Comparison of ENCODE assay signal across 18 cellular contexts in the genomic region with DNA sequence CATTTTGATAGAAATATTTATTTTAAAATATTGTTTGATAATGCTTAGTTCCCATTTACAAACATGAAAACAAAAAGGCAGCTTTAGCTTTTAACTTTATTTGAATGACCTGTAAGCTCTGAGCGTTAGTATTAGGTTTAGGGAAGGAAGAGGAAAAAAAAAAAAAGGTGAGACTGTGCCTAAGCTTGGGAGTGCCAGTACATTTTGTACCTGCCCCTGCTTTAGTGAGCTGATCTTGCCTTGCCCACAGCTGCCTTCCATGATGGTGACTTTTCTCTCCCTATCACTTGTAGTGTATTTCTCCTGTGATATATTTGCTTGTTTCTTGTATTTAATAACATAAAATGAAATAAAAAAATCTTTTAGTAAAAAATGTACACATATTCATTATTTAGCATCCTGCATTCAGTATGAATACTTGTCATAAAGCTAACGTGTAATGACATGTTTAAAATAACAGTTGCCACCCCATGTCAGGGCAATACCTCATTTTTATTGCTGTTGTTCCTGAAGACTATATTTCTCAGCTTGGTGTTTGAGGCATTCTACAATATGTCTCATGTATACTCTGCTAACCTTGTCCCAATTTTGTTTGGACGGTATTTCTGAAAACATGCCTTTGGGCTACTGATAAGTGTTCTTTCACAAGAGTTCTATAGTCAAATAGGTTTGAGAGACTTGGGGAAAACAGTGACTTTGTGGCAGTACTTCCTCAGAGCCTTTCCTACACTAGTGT.
"Had no signal": no experiment of that assay in that cellular context is flagged by ENCODE, and none has a peak within 500 bp of the region (broad histone marks: within the 10 kb centered on the region; RNA-seq: fewer than 3 reads in every experiment).

No MANE protein-coding gene starts in this region.

- H3K4me3 ChIP-seq: adrenal gland, right lobe of liver, spleen, tibial nerve had no signal

- H3K4me1 ChIP-seq: right lobe of liver had no signal

- H3K27ac ChIP-seq: right lobe of liver, tibial nerve, WERI-Rb-1 had no signal

- H3K27me3 ChIP-seq: adrenal gland, right lobe of liver, spleen, tibial nerve had no signal

- H3K9me3 Mint-ChIP-seq: endodermal cell; stimulated activated memory B cell treated with anti-CD40 and anti-IgM and Interleukin-4, amounts not matched to agents 10 μg/mL and 1 μg/mL and 100 μg/mL, for 72 hours had no signal

- H3K9me3 ChIP-seq: adrenal gland, right lobe of liver had no signal

- H3K27ac Mint-ChIP-seq: endodermal cell; progenitor cell of endocrine pancreas; stimulated activated memory B cell treated with anti-CD40 and anti-IgM and Interleukin-4, amounts not matched to agents 10 μg/mL and 1 μg/mL and 100 μg/mL, for 72 hours had no signal

- H3K27me3 Mint-ChIP-seq: naive thymus-derived CD4-positive, alpha-beta T cell; progenitor cell of endocrine pancreas; stimulated activated memory B cell treated with anti-CD40 and anti-IgM and Interleukin-4, amounts not matched to agents 10 μg/mL and 1 μg/mL and 100 μg/mL, for 72 hours had no signal

- H3K4me3 Mint-ChIP-seq: endodermal cell; stimulated activated memory B cell treated with anti-CD40 and anti-IgM and Interleukin-4, amounts not matched to agents 10 μg/mL and 1 μg/mL and 100 μg/mL, for 72 hours had no signal

- DNase-seq: activated CD4-positive, alpha-beta T cell treated with anti-CD3 and anti-CD28 coated beads for 48 hours; activated CD8-positive, alpha-beta memory T cell treated with anti-CD3 and anti-CD28 coated beads for 24 hours; activated naive CD4-positive, alpha-beta T cell treated with anti-CD3 and anti-CD28 coated beads, Interleukin-2, amount 50 U/mL, for 16 hours; adrenal gland; cerebellar nuclear complex; dermis blood vessel endothelial cell; endodermal cell; foreskin melanocyte; islet precursor cell; naive thymus-derived CD4-positive, alpha-beta T cell; right lobe of liver; spleen; stimulated activated CD4-positive, alpha-beta T cell treated with anti-CD3 and anti-CD28 coated beads, Interleukin-1b, Interleukin-23, amount 100 ng/mL, for 48 hours; T-helper 1 cell; WERI-Rb-1 had no signal

- ATAC-seq: naive thymus-derived CD4-positive, alpha-beta T cell; right lobe of liver; stimulated activated memory B cell treated with anti-CD40 and anti-IgM and Interleukin-4, amounts not matched to agents 10 μg/mL and 1 μg/mL and 100 μg/mL, for 72 hours had no signal

- H3K36me3 ChIP-seq: adrenal gland, right lobe of liver had no signal
